ENCODE assay signal across 8 cellular contexts in the genomic region with DNA sequence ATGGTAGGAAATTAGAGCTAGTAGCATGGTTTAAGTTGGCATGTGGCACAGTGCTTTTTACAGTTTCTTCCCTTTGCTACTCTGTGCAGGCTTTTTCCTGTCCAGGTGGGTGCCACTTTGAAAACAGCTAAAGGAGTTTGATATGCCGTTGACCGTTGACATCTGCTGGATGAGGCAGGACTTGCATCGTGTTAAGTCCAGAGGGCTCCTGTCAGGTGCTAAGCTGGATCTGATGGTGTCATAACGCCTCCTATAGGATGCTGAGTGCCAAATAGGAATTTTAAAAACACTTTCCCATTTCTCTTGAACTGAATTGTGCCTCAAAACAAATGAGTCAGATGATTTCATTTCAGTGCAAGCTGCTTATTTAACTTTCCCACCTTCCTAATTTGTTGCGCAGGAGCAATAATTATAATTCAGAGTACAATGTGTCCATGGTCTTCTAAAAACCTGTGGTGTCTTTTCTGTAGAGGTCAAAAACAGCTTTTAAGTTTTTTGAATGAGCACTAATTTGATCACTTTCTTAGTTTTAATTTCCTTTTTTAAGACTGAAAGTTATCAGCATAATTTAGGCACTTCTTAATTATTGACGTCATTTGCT.
DNase-seq lines count a peak whose midpoint lies in the region; ATAC-seq and TF ChIP-seq lines count a peak whose summit lies in the region.

No MANE protein-coding gene starts in this region.

- H3K4me3 ChIP-seq in mesendoderm (ENCODE audit: low read length), result no peak overlapping the region

- H2BK15ac ChIP-seq in mesendoderm (replicated peaks; ENCODE audit: low read depth), result no peak overlapping the region

- no peak overlapping the region for H3K9ac ChIP-seq in mesendoderm (ENCODE audit: low read length)

- no peak overlapping the region for H2BK120ac ChIP-seq in mesendoderm (ENCODE audit: low read depth, low read length)

- no peaks in the 10 kb centered on the region for H3K79me1 ChIP-seq in mesendoderm (ENCODE audit: low read length)

- H3K56ac ChIP-seq in mesendoderm (ENCODE audit: low read length), result no peak overlapping the region

- no peak overlapping the region for H3K23ac ChIP-seq in mesendoderm (ENCODE audit: low read length)

- H3K79me2 ChIP-seq in mesendoderm (ENCODE audit: control insufficient read depth, insufficient read depth, low read length), result no peaks in the 10 kb centered on the region

- H3K18ac ChIP-seq in mesendoderm (ENCODE audit: low read length), result no peak overlapping the region

- no peak overlapping the region for H3K27ac ChIP-seq in 22Rv1
- H3K27ac ChIP-seq in mesendoderm (ENCODE audit: low read depth, low read length), result no peak overlapping the region

- H3K36me3 Mint-ChIP-seq in effector memory CD8-positive, alpha-beta T cell (ENCODE audit: insufficient read depth), result peaks cover 2% of the 10 kb centered on the region

- H2BK5ac ChIP-seq in mesendoderm (ENCODE audit: low read length), result no peak overlapping the region

- DNase-seq in GM10266 (ENCODE audit: extremely low spot score) (peak; percentile 53), NCI-H1105 treated with DMSO at 0.1 percent for 48 hours (lab: John Stamatoyannopoulos, UW) (peak; percentile 90), SK-N-DZ (ENCODE audit: low spot score) (peak; percentile 79), mesendoderm (peak; percentile 95), cerebellar nuclear complex (lab: John Stamatoyannopoulos, UW) (no peak)
- DNase-seq in effector memory CD8-positive, alpha-beta T cell, result peak in 1 of 3 experiments; percentile 1

- no peak overlapping the region for H3K4me2 ChIP-seq in mesendoderm (ENCODE audit: low read length)

- H3K27ac Mint-ChIP-seq in effector memory CD8-positive, alpha-beta T cell, result no peak overlapping the region

- H3K4me1 ChIP-seq in mesendoderm (ENCODE audit: control insufficient read depth, low read depth, low read length), result peaks cover 6% of the 10 kb centered on the region

- no peak overlapping the region for H4K5ac ChIP-seq in mesendoderm (ENCODE audit: low read length)

- peak; percentile 69 for ATAC-seq in HG02759 (IDR thresholded peaks at IDR 0.05; ENCODE audit: unreplicated experiment)
- ATAC-seq in effector memory CD8-positive, alpha-beta T cell (replicated peaks), result peak; percentile 41

- H3K4me3 Mint-ChIP-seq in effector memory CD8-positive, alpha-beta T cell, result no peak overlapping the region

- TF ChIP-seq CTCF in 22Rv1 (IDR thresholded peaks at IDR 0.05) (peak; percentile 99), GM10266 (IDR thresholded peaks at IDR 0.05; ENCODE audit: control insufficient read depth, insufficient read depth, low read depth, missing control alignments) (peak; percentile 69)

- no peaks in the 10 kb centered on the region for H3K27me3 ChIP-seq in mesendoderm (ENCODE audit: insufficient read depth, low read length, poor library complexity)

- no peak overlapping the region for H2AK5ac ChIP-seq in mesendoderm (ENCODE audit: low read length)

- no peaks in the 10 kb centered on the region for H3K9me3 Mint-ChIP-seq in effector memory CD8-positive, alpha-beta T cell

- H3K36me3 ChIP-seq in mesendoderm (ENCODE audit: control insufficient read depth, insufficient read depth, low read length), result no peaks in the 10 kb centered on the region

- no peak overlapping the region for H4K8ac ChIP-seq in mesendoderm (ENCODE audit: low read depth, low read length)

- no peaks in the 10 kb centered on the region for H3K4me1 Mint-ChIP-seq in effector memory CD8-positive, alpha-beta T cell (ENCODE audit: low read depth in 2 of 2)

- H3K4ac ChIP-seq in mesendoderm (ENCODE audit: low read depth, low read length), result no peak overlapping the region

- WGBS in mesendoderm (ENCODE audit: extremely low coverage, insufficient coverage, low lambda C conversion rate), result no CpG with 5 or more reads among the region's 6 CpGs

- peaks cover 1 to 13% of the 10 kb centered on the region in 2 donors for H3K27me3 Mint-ChIP-seq in effector memory CD8-positive, alpha-beta T cell

Comparison
In these comparisons a context has a peak if more than half of its experiments do, and no peak if none do; other contexts are left out.
1. DNase-seq: peak in GM10266 (single experiment), NCI-H1105 treated with DMSO at 0.1 percent for 48 hours (single experiment), SK-N-DZ (single experiment) and mesendoderm (single experiment); none in cerebellar nuclear complex (0 of 2).